Comparison of ENCODE assay signal across 8 cellular contexts in genomic region chr1:171985639-171986038, GRCh38.
DNase-seq lines count a peak whose midpoint lies in the region; ATAC-seq and TF ChIP-seq lines count a peak whose summit lies in the region.

No MANE protein-coding gene starts in this region.

- H3K27ac ChIP-seq in left ventricle myocardium inferior (replicated peaks) (no peak overlapping the region), right cardiac atrium (ENCODE audit: low read length) (no peak overlapping the region), PC-3 (ENCODE audit: low read length) (no peak overlapping the region)
- no peak overlapping the region for H3K27ac ChIP-seq in CD8-positive, alpha-beta T cell (ENCODE audit: low read depth, low read length)

- no TSS peak for BruUV-seq in PC-3 (replicated peaks; lab: Mats Ljungman, UMichigan)

- H3K4me1 ChIP-seq in left ventricle myocardium inferior (peaks cover 11% of the 10 kb centered on the region), right cardiac atrium (ENCODE audit: control insufficient read depth, insufficient read depth, low read length) (no peaks in the 10 kb centered on the region), PC-3 (ENCODE audit: insufficient read depth, low read length) (no peaks in the 10 kb centered on the region)
- no peaks in the 10 kb centered on the region for H3K4me1 ChIP-seq in CD8-positive, alpha-beta T cell (ENCODE audit: insufficient read depth, low read length)

- H2AFZ ChIP-seq in PC-3 (ENCODE audit: low read length): no peak overlapping the region

- DNase-seq in left ventricle myocardium inferior (no peak), right cardiac atrium (no peak), PC-3 (peak; percentile 71), epithelial cell of proximal tubule (ENCODE audit: low read depth) (no peak), type B pancreatic cell (ENCODE audit: extremely low spot score, unreplicated experiment) (no peak), activated T-cell treated with anti-CD3 and anti-CD28 coated beads for 4 hours (no peak)
- no peak for DNase-seq in CD8-positive, alpha-beta T cell

- CTCF ChIA-PET in PC-3 (lab: Charles Lee): interaction anchor here (0.6 to 9.7 kb wide), 12 partner anchors 15 to 459 kb away, joined by 3 to 151 read pairs (median 4); no protein-coding TSS in a partner anchor
- CTCF ChIA-PET in CD8-positive, alpha-beta T cell (lab: Charles Lee): interaction anchor here (0.6 to 8.6 kb wide), 23 partner anchors 9 to 600 kb away, joined by 3 to 115 read pairs (median 4); partner anchors contain the start of gene PIGC

- POLR2A ChIA-PET in PC-3 (lab: Charles Lee; ENCODE audit: unreplicated experiment): interaction anchor here (0.6 kb wide), 1 partner anchor 15 kb away, joined by 3 read pairs; no protein-coding TSS in a partner anchor
- POLR2A ChIA-PET in CD8-positive, alpha-beta T cell (lab: Charles Lee): interaction anchor here (1.3 kb wide), 1 partner anchor 184 kb away, joined by 3 read pairs; no protein-coding TSS in a partner anchor

- no peak for ATAC-seq in right cardiac atrium
- peak; percentile 73 for ATAC-seq in PC-3
- ATAC-seq in HG02763 (IDR thresholded peaks at IDR 0.05; ENCODE audit: unreplicated experiment): no peak
- no peak for ATAC-seq in CD8-positive, alpha-beta T cell

- no peaks in the 10 kb centered on the region for H3F3A ChIP-seq in PC-3 (ENCODE audit: low read length, unreplicated experiment)

- H3K4me1 Mint-ChIP-seq in type B pancreatic cell (ENCODE audit: unreplicated experiment): peaks cover 5% of the 10 kb centered on the region
- H3K4me1 Mint-ChIP-seq in CD8-positive, alpha-beta T cell (ENCODE audit: low read depth): no peaks in the 10 kb centered on the region

- H3K4me3 ChIP-seq in left ventricle myocardium inferior: no peak overlapping the region
- H3K4me3 ChIP-seq in right cardiac atrium (ENCODE audit: low read length): no peak overlapping the region
- no peak overlapping the region for H3K4me3 ChIP-seq in PC-3 (ENCODE audit: low read length)
- H3K4me3 ChIP-seq in epithelial cell of proximal tubule (ENCODE audit: low read depth, low read length): no peak overlapping the region
- H3K4me3 ChIP-seq in CD8-positive, alpha-beta T cell (ENCODE audit: low read depth, low read length): no peak overlapping the region

- H3K27me3 ChIP-seq in left ventricle myocardium inferior (ENCODE audit: low read depth): no peaks in the 10 kb centered on the region
- no peaks in the 10 kb centered on the region for H3K27me3 ChIP-seq in right cardiac atrium (ENCODE audit: control insufficient read depth, insufficient read depth)
- H3K27me3 ChIP-seq in PC-3 (ENCODE audit: low read length): peaks cover 35% of the 10 kb centered on the region
- H3K27me3 ChIP-seq in CD8-positive, alpha-beta T cell (ENCODE audit: insufficient read depth, low read length): no peaks in the 10 kb centered on the region

- no peak overlapping the region for H3K27ac Mint-ChIP-seq in type B pancreatic cell
- no peak overlapping the region for H3K27ac Mint-ChIP-seq in CD8-positive, alpha-beta T cell

- no peaks in the 10 kb centered on the region for H3K9me3 Mint-ChIP-seq in type B pancreatic cell
- H3K9me3 Mint-ChIP-seq in CD8-positive, alpha-beta T cell: no peaks in the 10 kb centered on the region

- H3K9me3 ChIP-seq in left ventricle myocardium inferior (replicated peaks) (no peaks in the 10 kb centered on the region), right cardiac atrium (ENCODE audit: control insufficient read depth, low read length) (no peaks in the 10 kb centered on the region), PC-3 (ENCODE audit: low read length) (no peaks in the 10 kb centered on the region)
- H3K9me3 ChIP-seq in CD8-positive, alpha-beta T cell (ENCODE audit: low read length): no peaks in the 10 kb centered on the region

- no peaks in the 10 kb centered on the region for H3K79me2 ChIP-seq in PC-3 (ENCODE audit: low read length)

- 49% methylated on average over 2 of the region's 2 CpGs for WGBS in right cardiac atrium

- H3K4me2 ChIP-seq in PC-3 (ENCODE audit: low read length): no peak overlapping the region

- H3K36me3 ChIP-seq in left ventricle myocardium inferior (peaks cover 5% of the 10 kb centered on the region), PC-3 (ENCODE audit: low read depth, low read length) (no peaks in the 10 kb centered on the region)
- no peaks in the 10 kb centered on the region for H3K36me3 ChIP-seq in CD8-positive, alpha-beta T cell (ENCODE audit: insufficient read depth, low read length)

- intact Hi-C loops in left ventricle myocardium inferior (cut with micrococcal nuclease) (no loop called here), right cardiac atrium (cut with DNase I) (loop anchor here (2.0 to 10.0 kb wide), 4 partner anchors 183 to 341 kb away; partner anchors contain the start of gene MYOC (in 1 of the 4)), PC-3 (cut with micrococcal nuclease) (loop anchor here (1.0 kb wide), 2 partner anchors 184 to 444 kb away; no protein-coding TSS in a partner anchor)
- intact Hi-C loops in CD8-positive, alpha-beta T cell (cut with DNase I, micrococcal nuclease): loop anchor here (1.0 to 2.0 kb wide), 4 partner anchors 184 to 340 kb away; no protein-coding TSS in a partner anchor

- H3K27me3 Mint-ChIP-seq in type B pancreatic cell: no peaks in the 10 kb centered on the region
- peaks cover 2% of the 10 kb centered on the region for H3K27me3 Mint-ChIP-seq in CD8-positive, alpha-beta T cell (ENCODE audit: low read depth)

- H3K9ac ChIP-seq in PC-3 (ENCODE audit: low read length): no peak overlapping the region

- H3K9me2 ChIP-seq in PC-3 (replicated peaks; ENCODE audit: low read length): no peaks in the 10 kb centered on the region

- TF ChIP-seq CTCF in left ventricle myocardium inferior (IDR thresholded peaks at IDR 0.05; ENCODE audit: borderline replicate concordance) (peak; percentile 25), PC-3 (conservative IDR thresholded peaks at IDR 0.05; ENCODE audit: low read depth, low read length) (peak; percentile 79), epithelial cell of proximal tubule (conservative IDR thresholded peaks at IDR 0.05; ENCODE audit: low read depth, low read length) (peak; percentile 53), type B pancreatic cell (conservative IDR thresholded peaks at IDR 0.05) (peak; percentile 40)
- no peak for TF ChIP-seq CTCF in CD8-positive, alpha-beta T cell (IDR thresholded peaks at IDR 0.05)

- H3K4me3 Mint-ChIP-seq in type B pancreatic cell: no peak overlapping the region
- H3K4me3 Mint-ChIP-seq in CD8-positive, alpha-beta T cell: no peak overlapping the region

- H3K36me3 Mint-ChIP-seq in type B pancreatic cell: no peaks in the 10 kb centered on the region
- H3K36me3 Mint-ChIP-seq in CD8-positive, alpha-beta T cell: no peaks in the 10 kb centered on the region

- H4K20me1 ChIP-seq in PC-3 (ENCODE audit: low read length): no peaks in the 10 kb centered on the region
